8 cellular contexts compared by ENCODE assay signal in genomic region chr19:10502524-10503001, GRCh38. TPM values are rescaled to one million over a fixed set of nuclear protein-coding genes. Genes with fewer than 3 reads are reported as not detected.
DNase-seq lines count a peak whose midpoint lies in the region; ATAC-seq, FAIRE-seq and TF ChIP-seq lines count a peak whose summit lies in the region.

No MANE protein-coding gene starts in this region.

- peak; percentile 90 for DNase-seq in GM18507 (ENCODE audit: extremely low spot score, insufficient read length, low read depth)
- peak; percentile 39 for DNase-seq in NCI-H187 treated with DMSO at 0.1 percent for 48 hours (lab: John Stamatoyannopoulos, UW)
- DNase-seq in T-helper 22 cell (ENCODE audit: low read depth), result peak; percentile 77
- peak; percentile 73 to 97 for DNase-seq in ascending aorta (ENCODE audit: low spot score in 2 of 2)
- peak; percentile 99 for DNase-seq in hepatic stellate cell (ENCODE audit: low spot score)
- peak; percentile 44 for DNase-seq in renal cortical epithelial cell (ENCODE audit: low read depth)
- peak in 1 of 2 donors; percentile 85 for DNase-seq in vagina (ENCODE audit: extremely low spot score in 2 of 2)

- peak; percentile 72 for FAIRE-seq in GM18507 (lab: Jason Lieb, UNC)

- peak overlapping the region; percentile 82 to 98 for H3K4me3 ChIP-seq in ascending aorta
- peak overlapping the region; percentile 76 to 89 for H3K4me3 ChIP-seq in vagina

- peak in 1 of 2 donors; percentile 39 for TF ChIP-seq POLR2A in vagina (IDR thresholded peaks at IDR 0.05)

- intact Hi-C loops in ascending aorta (cut with DNase I), result loop anchor here (1.0 to 5.0 kb wide), 4 partner anchors 23 to 150 kb away; partner anchors contain the start of genes ATG4D, ILF3 and KRI1
- intact Hi-C loops in vagina (cut with DNase I), result loop anchor here (2.0 kb wide), 1 partner anchor 62 kb away; no protein-coding TSS in a partner anchor

- peaks cover 10 to 15% of the 10 kb centered on the region in 2 donors for H3K36me3 ChIP-seq in ascending aorta
- H3K36me3 ChIP-seq in vagina, result peaks cover 0 to 13% of the 10 kb centered on the region in 2 donors

- peak overlapping the region; percentile 95 to 96 for H3K27ac ChIP-seq in ascending aorta
- peak overlapping the region; percentile 94 for H3K27ac ChIP-seq in vagina

- no peaks in the 10 kb centered on the region for H3K27me3 ChIP-seq in ascending aorta
- H3K27me3 ChIP-seq in vagina, result no peaks in the 10 kb centered on the region

- TF ChIP-seq CTCF in ascending aorta (IDR thresholded peaks at IDR 0.05) (no peak), vagina (IDR thresholded peaks at IDR 0.05) (no peak)

- peak; percentile 68 for ATAC-seq in HG02943 (IDR thresholded peaks at IDR 0.05; ENCODE audit: low read depth, unreplicated experiment)

- no peaks in the 10 kb centered on the region for H3K9me3 ChIP-seq in ascending aorta
- H3K9me3 ChIP-seq in vagina, result no peaks in the 10 kb centered on the region

- H3K4me1 ChIP-seq in ascending aorta (peaks cover 3 to 22% of the 10 kb centered on the region in 2 donors), vagina (peaks cover 44% of the 10 kb centered on the region)

RNA-seq across cellular contexts. Expression of gene KEAP1, which starts 0.6 kb away (rescaled TPM):
- total RNA-seq in ascending aorta (57.8 TPM), renal cortical epithelial cell (64.4 and 75.4 TPM in 2 replicates), vagina (53.5 TPM)

RNA-seq across cellular contexts. Expression of gene S1PR5, which starts 14.7 kb away (rescaled TPM):
- total RNA-seq in ascending aorta, result 3.1 TPM
- total RNA-seq in renal cortical epithelial cell, result not detected in 2 replicates
- 36.6 TPM for total RNA-seq in vagina

RNA-seq across cellular contexts. Expression of gene ATG4D, which starts 41.1 kb away (rescaled TPM):
- total RNA-seq in ascending aorta (11.0 TPM), renal cortical epithelial cell (15.6 and 16.3 TPM in 2 replicates), vagina (18.2 TPM)
